In the genomic region with DNA sequence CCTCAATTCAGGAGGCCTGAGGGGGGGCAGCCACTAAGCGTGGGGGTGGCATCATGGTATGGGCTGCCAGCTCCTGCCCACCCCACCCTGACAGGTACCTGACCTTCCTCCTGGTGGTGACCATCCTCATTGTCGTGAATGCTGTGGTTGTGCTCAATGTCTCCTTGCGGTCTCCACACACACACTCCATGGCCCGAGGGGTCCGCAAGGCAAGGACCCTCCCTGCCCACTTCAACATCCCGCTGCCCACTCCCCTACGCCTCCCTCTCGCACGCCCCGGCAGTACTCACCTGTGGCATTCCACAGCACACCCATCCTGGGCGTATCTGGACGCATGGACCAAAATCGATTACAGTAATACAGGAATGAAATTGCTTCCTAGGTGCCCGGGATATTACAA, we compare ENCODE assay signal across 25 cellular contexts. TPM values are rescaled to one million over a fixed set of nuclear protein-coding genes. Genes with fewer than 3 reads are reported as not detected.
DNase-seq lines count a peak whose midpoint lies in the region; FAIRE-seq and TF ChIP-seq lines count a peak whose summit lies in the region.
"Had no signal": no experiment of that assay in that cellular context is flagged by ENCODE, and none has a peak within 500 bp of the region (broad histone marks: within the 10 kb centered on the region; RNA-seq: fewer than 3 reads in every experiment).

No MANE protein-coding gene starts in this region.

- no peak overlapping the region for H3K14ac ChIP-seq in neuronal stem cell (ENCODE audit: low read length)

- H2BK120ac ChIP-seq in neuronal stem cell (ENCODE audit: low read depth, low read length), result no peak overlapping the region

- no peak overlapping the region for H2BK5ac ChIP-seq in neuronal stem cell (ENCODE audit: low read length)

- WGBS in neuronal stem cell (ENCODE audit: extremely low coverage in 2 of 2, insufficient read length in 2 of 2, insufficient replicate concordance in 1 of 2), 2 donors, result no CpG with 5 or more reads among the region's 14 CpGs

- H3K18ac ChIP-seq in neuronal stem cell (ENCODE audit: low read length), result no peak overlapping the region

- H3K4me1 ChIP-seq in neuronal stem cell (ENCODE audit: control insufficient read depth in 2 of 2, insufficient read depth in 1 of 2, low read depth in 1 of 2, low read length in 2 of 2), result peaks cover 6 to 12% of the 10 kb centered on the region in 2 donors
- no peaks in the 10 kb centered on the region for H3K4me1 ChIP-seq in osteoblast (ENCODE audit: insufficient read depth, low read length)
- no peaks in the 10 kb centered on the region for H3K4me1 ChIP-seq in tibial artery

- H2BK15ac ChIP-seq in neuronal stem cell (ENCODE audit: low read length), result no peak overlapping the region

- H3K79me1 ChIP-seq in neuronal stem cell (ENCODE audit: low read depth, low read length), result peaks cover 6% of the 10 kb centered on the region

- no peak for TF ChIP-seq CTCF in D721Med (IDR thresholded peaks at IDR 0.05; ENCODE audit: insufficient read depth, missing control alignments)
- no peak for TF ChIP-seq CTCF in coronary artery (IDR thresholded peaks at IDR 0.05)
- no peak for TF ChIP-seq CTCF in osteoblast (IDR thresholded peaks at IDR 0.05; ENCODE audit: extremely low read depth, low read depth, low read length)
- TF ChIP-seq CTCF in tibial artery (IDR thresholded peaks at IDR 0.05), result no peak

- H2BK12ac ChIP-seq in neuronal stem cell (ENCODE audit: low read length), result no peak overlapping the region

- H3K9me3 ChIP-seq in neuronal stem cell (replicated peaks in 1 of 2; ENCODE audit: control insufficient read depth in 2 of 2, insufficient read depth in 1 of 2, low read depth in 1 of 2, low read length in 2 of 2), result peaks cover 0 to 11% of the 10 kb centered on the region in 2 donors
- no peaks in the 10 kb centered on the region for H3K9me3 ChIP-seq in osteoblast (ENCODE audit: low read depth, low read length)
- H3K9me3 ChIP-seq in tibial artery, result no peaks in the 10 kb centered on the region
- H3K9me3 ChIP-seq: SJCRH30 had no signal

- DNase-seq in D721Med (ENCODE audit: insufficient read length, low spot score) (peak; percentile 14), HTR-8/SVneo (ENCODE audit: insufficient read length, low spot score) (no peak), coronary artery (ENCODE audit: low spot score) (peak; percentile 53), neuronal stem cell (ENCODE audit: low spot score) (no peak), osteoblast (ENCODE audit: insufficient read length, low spot score, missing footprints) (no peak), COLO829 (ENCODE audit: low spot score) (no peak), tibial artery (no peak)
- DNase-seq: C1 segment of cervical spinal cord; Calu3; CD8-positive, alpha-beta memory T cell; H9; HFFc6; IMR-90; MM.1S; NCI-H2029; NCI-H446 treated with DMSO at 0.1 percent for 48 hours; NCI-H526; NCI-H82; NK-92 treated with Interleukin-12 subunit alpha and Interleukin-12 subunit beta, amount 100 ng/mL, for 24 hours; PC-3; SJCRH30 had no signal

- H3K27ac ChIP-seq in coronary artery (no peak overlapping the region), neuronal stem cell (replicated peaks; ENCODE audit: low read length) (no peak overlapping the region), osteoblast (ENCODE audit: low read depth, low read length) (no peak overlapping the region), tibial artery (no peak overlapping the region)
- H3K27ac ChIP-seq: KMS-11, SJCRH30 had no signal

- H3K4me2 ChIP-seq in neuronal stem cell (ENCODE audit: insufficient read depth, low read length, poor library complexity, severe bottlenecking), result no peak overlapping the region
- no peak overlapping the region for H3K4me2 ChIP-seq in osteoblast (ENCODE audit: insufficient read depth, low read length)
- H3K4me2 ChIP-seq: GM23338, KMS-11 had no signal

- H4K20me1 ChIP-seq in osteoblast (ENCODE audit: insufficient read depth, low read length), result peaks cover 8% of the 10 kb centered on the region

- H3K9ac ChIP-seq in neuronal stem cell (ENCODE audit: low read depth, low read length, poor library complexity), result no peak overlapping the region
- H3K9ac ChIP-seq: KMS-11 had no signal

- H4K8ac ChIP-seq in neuronal stem cell (ENCODE audit: low read depth, low read length), result no peak overlapping the region

- H3K27me3 ChIP-seq in neuronal stem cell (ENCODE audit: control insufficient read depth in 3 of 3, insufficient read depth in 3 of 3, low read depth in 1 of 3, low read length in 3 of 3) (no peaks in the 10 kb centered on the region), osteoblast (ENCODE audit: insufficient read depth, low read length) (peaks cover 8% of the 10 kb centered on the region), tibial artery (peaks cover 0 to 27% of the 10 kb centered on the region in 2 donors)
- H3K27me3 ChIP-seq: SJCRH30 had no signal

- H2AFZ ChIP-seq in neuronal stem cell (ENCODE audit: low read length), result no peak overlapping the region
- no peak overlapping the region for H2AFZ ChIP-seq in osteoblast (ENCODE audit: low read length)
- H2AFZ ChIP-seq: GM23338 had no signal

- H3K23ac ChIP-seq in neuronal stem cell (ENCODE audit: low read depth, low read length, poor library complexity), result peak overlapping the region; percentile 47

- intact Hi-C loops in tibial artery (cut with DNase I; ENCODE audit: low total_unique reads), result no loop called here

- H2AK5ac ChIP-seq in neuronal stem cell (ENCODE audit: low read depth, low read length), result no peak overlapping the region

- no peak overlapping the region for H4K91ac ChIP-seq in neuronal stem cell (ENCODE audit: low read depth, low read length, poor library complexity)

- peaks cover 8% of the 10 kb centered on the region for H3K79me2 ChIP-seq in osteoblast (ENCODE audit: insufficient read depth, low read length)

- H3K4me3 ChIP-seq in coronary artery, result no peak overlapping the region
- peak overlapping the region in 1 of 2 donors; percentile 41 for H3K4me3 ChIP-seq in neuronal stem cell (ENCODE audit: low read length in 2 of 2)
- H3K4me3 ChIP-seq in osteoblast (ENCODE audit: insufficient read depth, low read length), result no peak overlapping the region
- no peak overlapping the region for H3K4me3 ChIP-seq in tibial artery
- H3K4me3 ChIP-seq: GM23338, SJCRH30 had no signal

- H3K36me3 ChIP-seq in neuronal stem cell (replicated peaks in 1 of 2; ENCODE audit: control insufficient read depth in 2 of 2, insufficient read depth in 2 of 2, low read length in 2 of 2), result peaks cover 13 to 35% of the 10 kb centered on the region in 2 donors
- H3K36me3 ChIP-seq in osteoblast (ENCODE audit: insufficient read depth, low read length), result no peaks in the 10 kb centered on the region
- peaks cover 0 to 8% (median 6%) of the 10 kb centered on the region in 3 donors for H3K36me3 ChIP-seq in tibial artery

- FAIRE-seq in D721Med (lab: Jason Lieb, UNC) (no peak), HTR-8/SVneo (lab: Jason Lieb, UNC) (peak; percentile 48)

- no peak overlapping the region for H3K4ac ChIP-seq in neuronal stem cell (ENCODE audit: low read length)

RNA-seq across cellular contexts. Expression of a gene that starts 4.0 kb away (rescaled TPM):
- polyA plus RNA-seq in neuronal stem cell (2013, experiment 1 of 2), result not detected
- not detected for polyA plus RNA-seq in neuronal stem cell (2013, experiment 2 of 2)
- not detected in 2 replicates for total RNA-seq in osteoblast
- total RNA-seq: A673; Calu3; CD8-positive, alpha-beta memory T cell; GM23338; H9; HFFc6; IMR-90; PC-3; Right ventricle myocardium inferior had no signal
- polyA plus RNA-seq: CD8-positive, alpha-beta memory T cell; GM23338; IMR-90 had no signal

RNA-seq across cellular contexts. Expression of a gene that starts 6.9 kb away (rescaled TPM):
- polyA plus RNA-seq in neuronal stem cell (2013, experiment 1 of 2), result 10.3 TPM
- 10.3 TPM for polyA plus RNA-seq in neuronal stem cell (2013, experiment 2 of 2)
- total RNA-seq in osteoblast, result 5.8 and 6.8 TPM in 2 replicates

RNA-seq across cellular contexts. Expression of a gene that starts 7.0 kb away (rescaled TPM):
- polyA plus RNA-seq in neuronal stem cell (2013, experiment 1 of 2), result 57.9 TPM
- polyA plus RNA-seq in neuronal stem cell (2013, experiment 2 of 2), result 58.5 TPM
- 70.6 and 83.7 TPM in 2 replicates for total RNA-seq in osteoblast

RNA-seq across cellular contexts. Expression of a gene that starts 17.5 kb away (rescaled TPM):
- polyA plus RNA-seq in neuronal stem cell (2013, experiment 1 of 2), result 0.18 TPM
- polyA plus RNA-seq in neuronal stem cell (2013, experiment 2 of 2), result 0.14 TPM
- not detected in 2 replicates for total RNA-seq in osteoblast
- total RNA-seq: A673; Calu3; CD8-positive, alpha-beta memory T cell; H9; HFFc6; IMR-90; PC-3; Right ventricle myocardium inferior had no signal
- polyA plus RNA-seq: CD8-positive, alpha-beta memory T cell; IMR-90 had no signal

RNA-seq across cellular contexts. Expression of a gene that starts 23.3 kb away (rescaled TPM):
- polyA plus RNA-seq in neuronal stem cell (2013, experiment 1 of 2), result not detected
- polyA plus RNA-seq in neuronal stem cell (2013, experiment 2 of 2), result not detected
- total RNA-seq in osteoblast, result not detected in 2 replicates
- total RNA-seq: A673; Calu3; CD8-positive, alpha-beta memory T cell; H9; HFFc6; IMR-90; PC-3 had no signal
- polyA plus RNA-seq: CD8-positive, alpha-beta memory T cell; IMR-90 had no signal

Comparison
In these comparisons a context has a peak if more than half of its experiments do, and no peak if none do; other contexts are left out.
1. DNase-seq: peak in D721Med (single experiment) and coronary artery (single experiment); none in HTR-8/SVneo (single experiment), neuronal stem cell (single experiment), osteoblast (single experiment), COLO829 (single experiment) and tibial artery (0 of 2).